In the genomic region with DNA sequence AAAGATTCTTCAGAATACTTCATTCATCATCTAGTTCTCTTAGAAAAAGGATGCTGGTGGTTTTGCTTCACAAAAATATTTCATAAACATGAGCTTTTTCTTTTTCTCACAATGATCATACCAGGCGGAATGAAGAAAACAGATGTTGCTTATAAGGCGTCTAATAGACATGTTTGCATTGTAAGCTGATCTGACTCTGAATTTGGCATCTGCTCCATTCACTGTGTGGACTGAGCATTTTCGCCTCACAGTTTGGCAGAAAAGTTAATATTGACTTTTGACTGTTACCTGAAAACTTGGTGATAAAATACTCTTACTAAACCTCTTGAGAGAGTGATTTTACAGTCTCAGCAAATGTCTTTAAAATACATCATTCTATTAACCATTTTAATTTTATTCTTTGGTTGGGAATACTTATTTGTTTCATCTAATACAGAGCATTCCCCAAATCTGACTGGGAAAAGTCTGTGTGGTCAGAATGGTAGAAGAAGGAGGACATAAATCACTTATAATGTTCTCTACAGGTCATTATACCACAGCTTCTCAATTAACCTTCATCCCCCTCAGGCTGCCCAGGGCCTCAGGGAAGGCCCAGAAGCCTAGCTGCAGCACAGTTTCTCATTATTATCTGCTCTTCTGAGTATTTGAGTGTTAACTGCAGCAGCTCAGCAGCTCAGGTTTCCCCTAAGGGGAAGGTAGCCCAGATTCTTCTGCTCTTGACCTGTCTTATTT, we compare ENCODE assay signal across 13 cellular contexts.
DNase-seq lines count a peak whose midpoint lies in the region; ATAC-seq and TF ChIP-seq lines count a peak whose summit lies in the region.
"Had no signal": no experiment of that assay in that cellular context is flagged by ENCODE, and none has a peak within 500 bp of the region (broad histone marks: within the 10 kb centered on the region; RNA-seq: fewer than 3 reads in every experiment).

No MANE protein-coding gene starts in this region.

- no peak for TF ChIP-seq CTCF in astrocyte of the cerebellum (IDR thresholded peaks at IDR 0.05; ENCODE audit: low read depth, low read length, missing control alignments)
- TF ChIP-seq CTCF in osteoblast (IDR thresholded peaks at IDR 0.05; ENCODE audit: extremely low read depth, low read depth, low read length) = no peak
- TF ChIP-seq CTCF in neural progenitor cell (IDR thresholded peaks at IDR 0.05) = no peak

- ATAC-seq in HG02885 (IDR thresholded peaks at IDR 0.05; ENCODE audit: poor library complexity, unreplicated experiment) = no peak
- ATAC-seq: CD8-positive, alpha-beta T cell had no signal

- CTCF ChIA-PET in HEK293T (lab: Yijun Ruan, JAX) = interaction anchor here (0.6 kb wide), 1 partner anchor 14 kb away, joined by 4 read pairs; no protein-coding TSS in a partner anchor

- no peaks in the 10 kb centered on the region for H3F3A ChIP-seq in neural progenitor cell (ENCODE audit: low read depth)

- H3K27ac ChIP-seq in osteoblast (ENCODE audit: low read depth, low read length) (no peak overlapping the region), neural progenitor cell (no peak overlapping the region)
- H3K27ac ChIP-seq: coronary artery had no signal

- H3K27ac Mint-ChIP-seq in neural progenitor cell = no peak overlapping the region
- H3K27ac Mint-ChIP-seq: activated naive CD8-positive, alpha-beta T cell treated with anti-CD3 and anti-CD28 coated beads, Interleukin-2, amount 10 ng/mL, durations not matched to agents 7 days and 5 days; CD8-positive, alpha-beta T cell had no signal

- no peak overlapping the region for H3K4me2 ChIP-seq in osteoblast (ENCODE audit: insufficient read depth, low read length)
- no peak overlapping the region for H3K4me2 ChIP-seq in neural progenitor cell

- POLR2A ChIA-PET in HEK293T (lab: Yijun Ruan, JAX) = no interaction called here

- no peaks in the 10 kb centered on the region for H3K9me3 Mint-ChIP-seq in neural progenitor cell
- H3K9me3 Mint-ChIP-seq: CD8-positive, alpha-beta T cell; naive B cell had no signal

- peaks cover 3% of the 10 kb centered on the region for H3K27me3 Mint-ChIP-seq in neural progenitor cell (ENCODE audit: insufficient read depth, low read depth)
- H3K27me3 Mint-ChIP-seq: activated naive CD8-positive, alpha-beta T cell treated with anti-CD3 and anti-CD28 coated beads, Interleukin-2, amount 10 ng/mL, durations not matched to agents 7 days and 5 days; naive B cell had no signal

- peaks cover 4% of the 10 kb centered on the region for H3K36me3 ChIP-seq in osteoblast (ENCODE audit: insufficient read depth, low read length)
- H3K36me3 ChIP-seq in neural progenitor cell = no peaks in the 10 kb centered on the region

- H3K27me3 ChIP-seq in osteoblast (ENCODE audit: insufficient read depth, low read length) = no peaks in the 10 kb centered on the region
- no peaks in the 10 kb centered on the region for H3K27me3 ChIP-seq in neural progenitor cell

- H4K20me1 ChIP-seq in osteoblast (ENCODE audit: insufficient read depth, low read length) (no peaks in the 10 kb centered on the region), neural progenitor cell (ENCODE audit: low read depth) (no peaks in the 10 kb centered on the region)

- H3K4me1 ChIP-seq in osteoblast (ENCODE audit: insufficient read depth, low read length) (no peaks in the 10 kb centered on the region), neural progenitor cell (no peaks in the 10 kb centered on the region)

- no peak for DNase-seq in HEK293T (ENCODE audit: extremely low spot score)
- DNase-seq in NCI-H2081 (lab: John Stamatoyannopoulos, UW) = peak; percentile 52 to 88
- DNase-seq in astrocyte of the cerebellum (ENCODE audit: low read depth) = peak; percentile 82
- peak; percentile 31 for DNase-seq in osteoblast (ENCODE audit: insufficient read length, low spot score, missing footprints)
- DNase-seq in neural progenitor cell (ENCODE audit: low spot score) = no peak
- no peak for DNase-seq in UCSD-AML1 (lab: John Stamatoyannopoulos, UW; ENCODE audit: unreplicated experiment)
- DNase-seq in globus pallidus (ENCODE audit: low spot score) = no peak
- DNase-seq: activated naive CD8-positive, alpha-beta T cell treated with anti-CD3 and anti-CD28 coated beads, Interleukin-2, amount 10 ng/mL, durations not matched to agents 7 days and 5 days; CD8-positive, alpha-beta T cell; kidney; naive B cell had no signal

- no peak overlapping the region for H3K4me3 ChIP-seq in astrocyte of the cerebellum (ENCODE audit: low read depth, low read length)
- H3K4me3 ChIP-seq in osteoblast (ENCODE audit: insufficient read depth, low read length) = no peak overlapping the region
- no peak overlapping the region for H3K4me3 ChIP-seq in neural progenitor cell
- H3K4me3 ChIP-seq: coronary artery had no signal

- H3K4me3 Mint-ChIP-seq in neural progenitor cell = no peak overlapping the region
- H3K4me3 Mint-ChIP-seq: activated naive CD8-positive, alpha-beta T cell treated with anti-CD3 and anti-CD28 coated beads, Interleukin-2, amount 10 ng/mL, durations not matched to agents 7 days and 5 days; CD8-positive, alpha-beta T cell; naive B cell had no signal

- no peaks in the 10 kb centered on the region for H3K4me1 Mint-ChIP-seq in neural progenitor cell
- H3K4me1 Mint-ChIP-seq: activated naive CD8-positive, alpha-beta T cell treated with anti-CD3 and anti-CD28 coated beads, Interleukin-2, amount 10 ng/mL, durations not matched to agents 7 days and 5 days had no signal

- H2AFZ ChIP-seq in osteoblast (ENCODE audit: low read length) = no peak overlapping the region
- no peak overlapping the region for H2AFZ ChIP-seq in neural progenitor cell (replicated peaks)

- no peaks in the 10 kb centered on the region for H3K79me2 ChIP-seq in osteoblast (ENCODE audit: insufficient read depth, low read length)
- no peaks in the 10 kb centered on the region for H3K79me2 ChIP-seq in neural progenitor cell (ENCODE audit: low read depth)

- peaks cover 2% of the 10 kb centered on the region for H3K36me3 Mint-ChIP-seq in neural progenitor cell

- H3K9me3 ChIP-seq in osteoblast (ENCODE audit: low read depth, low read length) (no peaks in the 10 kb centered on the region), neural progenitor cell (ENCODE audit: low read depth) (no peaks in the 10 kb centered on the region)

- in situ Hi-C loops in astrocyte of the cerebellum (cut with HindIII; ENCODE audit: low sequenced_read_pairs) = no loop called here

- no peak overlapping the region for H3K9ac ChIP-seq in neural progenitor cell

TF ChIP-seq in HEK293T, 16 proteins besides CTCF, POLR2A, EP300 and RAD21:
- TF ChIP-seq FOXA1 (IDR thresholded peaks at IDR 0.05) (peak; percentile 35; the same call in 1 of the 2 replicates), LEF1 (IDR thresholded peaks at IDR 0.05; ENCODE audit: borderline replicate concordance) (no peak), PKNOX1 (IDR thresholded peaks at IDR 0.05) (0 out of 2 replicates have a peak, but pooled peaks have one; percentile 4)

Comparison
In these comparisons a context has a peak if more than half of its experiments do, and no peak if none do; other contexts are left out.
1. DNase-seq: peak in NCI-H2081 (2 of 2), astrocyte of the cerebellum (single experiment) and osteoblast (single experiment); none in HEK293T (single experiment), neural progenitor cell (single experiment), UCSD-AML1 (single experiment) and globus pallidus (single experiment).